Comparison of ENCODE assay signal across 1 cellular context in genomic region chr19:13880059-13880672, GRCh38.
TF ChIP-seq lines count a peak whose summit lies in the region.

No MANE protein-coding gene starts in this region.

TF ChIP-seq in HepG2, 621 proteins besides CTCF, POLR2A, EP300 and RAD21 (continued from another document and continues in another):
- no peak for TF ChIP-seq ZNF512 (CRISPR knock-in tag; IDR thresholded peaks at IDR 0.05)
- TF ChIP-seq TSC22D2 (CRISPR knock-in tag; IDR thresholded peaks at IDR 0.05; ENCODE audit: borderline replicate concordance) = no peak
- peak; percentile 18; the same call in 1 of the 2 replicates for TF ChIP-seq ZMYM3 (CRISPR knock-in tag; IDR thresholded peaks at IDR 0.05)
- TF ChIP-seq ZIK1 (CRISPR knock-in tag; IDR thresholded peaks at IDR 0.05; ENCODE audit: borderline replicate concordance, low read depth) = 0 out of 2 replicates have a peak, but pooled peaks have one; percentile 29
- no peak for TF ChIP-seq DBP (CRISPR knock-in tag; IDR thresholded peaks at IDR 0.05; ENCODE audit: not compliant biosample characterization)
- no peak for TF ChIP-seq BATF2 (CRISPR knock-in tag; IDR thresholded peaks at IDR 0.05)
- no peak for TF ChIP-seq ZBTB44 (CRISPR knock-in tag; IDR thresholded peaks at IDR 0.05)
- TF ChIP-seq ZNF101 (CRISPR knock-in tag; IDR thresholded peaks at IDR 0.05; ENCODE audit: borderline replicate concordance, low read depth) = no peak
- no peak for TF ChIP-seq SRSF1 (optimal IDR thresholded peaks at IDR 0.05; ENCODE audit: low read depth, low read length)
- TF ChIP-seq ZNF605 (CRISPR knock-in tag; IDR thresholded peaks at IDR 0.05) = no peak
- no peak for TF ChIP-seq ZNF253 (CRISPR knock-in tag; IDR thresholded peaks at IDR 0.05; ENCODE audit: borderline replicate concordance)
- TF ChIP-seq ZFAT (CRISPR knock-in tag; conservative IDR thresholded peaks at IDR 0.05) = no peak
- peak; percentile 52; the same call in 1 of the 2 replicates for TF ChIP-seq ETV5 (CRISPR knock-in tag; IDR thresholded peaks at IDR 0.05; ENCODE audit: borderline replicate concordance)
- no peak for TF ChIP-seq HDAC6 (IDR thresholded peaks at IDR 0.05; ENCODE audit: low read depth, low read length)
- 0 out of 2 replicates have a peak, but pooled peaks have one; percentile 31 for TF ChIP-seq ZBTB20 (CRISPR knock-in tag; IDR thresholded peaks at IDR 0.05; ENCODE audit: borderline replicate concordance, low read depth)
- TF ChIP-seq JUN (CRISPR knock-in tag; IDR thresholded peaks at IDR 0.05) = peak; percentile 54; the same call in 1 of the 2 replicates
- no peak for TF ChIP-seq ZNF382 (CRISPR knock-in tag; IDR thresholded peaks at IDR 0.05; ENCODE audit: borderline replicate concordance)
- TF ChIP-seq ZNF263 (CRISPR knock-in tag; IDR thresholded peaks at IDR 0.05) = peak; percentile 64; the same call in 1 of the 2 replicates
- TF ChIP-seq MXD3 (CRISPR knock-in tag; IDR thresholded peaks at IDR 0.05) = 0 out of 2 replicates have a peak, but pooled peaks have one; percentile 27
- no peak for TF ChIP-seq MBD4 (IDR thresholded peaks at IDR 0.05; ENCODE audit: borderline replicate concordance, low read length)
- no peak for TF ChIP-seq ZNF557 (CRISPR knock-in tag; IDR thresholded peaks at IDR 0.05)
- TF ChIP-seq ZNF597 (CRISPR knock-in tag; IDR thresholded peaks at IDR 0.05) = no peak
- no peak for TF ChIP-seq ZNF713 (CRISPR knock-in tag; IDR thresholded peaks at IDR 0.05)
- peak; percentile 99 for TF ChIP-seq STAG1 (CRISPR knock-in tag; IDR thresholded peaks at IDR 0.05)
- TF ChIP-seq IRF1 (CRISPR knock-in tag; IDR thresholded peaks at IDR 0.05; ENCODE audit: low read depth) = no peak
- TF ChIP-seq TEAD3 (CRISPR knock-in tag; optimal IDR thresholded peaks at IDR 0.05; ENCODE audit: borderline replicate concordance) = peak; percentile 32
- no peak for TF ChIP-seq RBAK (CRISPR knock-in tag; IDR thresholded peaks at IDR 0.05)
- TF ChIP-seq ELK4 (CRISPR knock-in tag; IDR thresholded peaks at IDR 0.05; ENCODE audit: borderline replicate concordance) = no peak
- TF ChIP-seq LCORL (IDR thresholded peaks at IDR 0.05) = no peak
- peak; percentile 88 for TF ChIP-seq LCORL (CRISPR knock-in tag; IDR thresholded peaks at IDR 0.05)
- TF ChIP-seq ZNF496 (CRISPR knock-in tag; IDR thresholded peaks at IDR 0.05; ENCODE audit: insufficient replicate concordance) = no peak
- no peak for TF ChIP-seq ZMAT5 (CRISPR knock-in tag; IDR thresholded peaks at IDR 0.05; ENCODE audit: borderline replicate concordance, low read depth)
- TF ChIP-seq ZNF800 (CRISPR knock-in tag; IDR thresholded peaks at IDR 0.05) = peak; percentile 45; the same call in 1 of the 2 replicates
- no peak for TF ChIP-seq NKX3-1 (CRISPR knock-in tag; IDR thresholded peaks at IDR 0.05)
- TF ChIP-seq CCDC6 (CRISPR knock-in tag; IDR thresholded peaks at IDR 0.05) = 0 out of 2 replicates have a peak, but pooled peaks have one; percentile 32
- TF ChIP-seq NFE2 (CRISPR knock-in tag; IDR thresholded peaks at IDR 0.05) = peak; percentile 83
- TF ChIP-seq KLF6 (CRISPR knock-in tag; IDR thresholded peaks at IDR 0.05) = peak; percentile 59; the same call in 1 of the 2 replicates
- TF ChIP-seq ZNF331 (CRISPR knock-in tag; IDR thresholded peaks at IDR 0.05) = peak; percentile 80
- no peak for TF ChIP-seq ZNF607 (CRISPR knock-in tag; IDR thresholded peaks at IDR 0.05; ENCODE audit: borderline replicate concordance)
- peak; percentile 88 for TF ChIP-seq TFE3 (CRISPR knock-in tag; IDR thresholded peaks at IDR 0.05)
- no peak for TF ChIP-seq ZNF30 (CRISPR knock-in tag; IDR thresholded peaks at IDR 0.05)
- peak; percentile 44; the same call in 1 of the 2 replicates for TF ChIP-seq ZNF235 (CRISPR knock-in tag; IDR thresholded peaks at IDR 0.05; ENCODE audit: borderline replicate concordance)
- 0 out of 2 replicates have a peak, but pooled peaks have one; percentile 42 for TF ChIP-seq ZNF710 (CRISPR knock-in tag; IDR thresholded peaks at IDR 0.05; ENCODE audit: borderline replicate concordance)
- no peak for TF ChIP-seq IKZF4 (CRISPR knock-in tag; IDR thresholded peaks at IDR 0.05; ENCODE audit: borderline replicate concordance, low read depth, not compliant biosample characterization)
- TF ChIP-seq NFE2L2 (IDR thresholded peaks at IDR 0.05; ENCODE audit: low read length) = peak; percentile 53; the same call in 1 of the 2 replicates
- no peak for TF ChIP-seq ZNF292 (CRISPR knock-in tag; IDR thresholded peaks at IDR 0.05; ENCODE audit: borderline replicate concordance, low read depth)
- TF ChIP-seq ZNF577 (CRISPR knock-in tag; IDR thresholded peaks at IDR 0.05; ENCODE audit: borderline replicate concordance, low read depth) = no peak
- TF ChIP-seq SAFB2 (CRISPR knock-in tag; IDR thresholded peaks at IDR 0.05; ENCODE audit: borderline replicate concordance, low read depth) = no peak
- TF ChIP-seq CENPX (CRISPR knock-in tag; IDR thresholded peaks at IDR 0.05) = no peak
- TF ChIP-seq AHR (CRISPR knock-in tag; IDR thresholded peaks at IDR 0.05) = 0 out of 2 replicates have a peak, but pooled peaks have one; percentile 29
- TF ChIP-seq CCAR2 (optimal IDR thresholded peaks at IDR 0.05; ENCODE audit: low read depth, low read length) = no peak
- no peak for TF ChIP-seq MLLT10 (CRISPR knock-in tag; IDR thresholded peaks at IDR 0.05)
- TF ChIP-seq HOXA7 (CRISPR knock-in tag; IDR thresholded peaks at IDR 0.05) = no peak
- TF ChIP-seq PHB2 (IDR thresholded peaks at IDR 0.05; ENCODE audit: partially characterized antibody) = no peak
- peak; percentile 77 for TF ChIP-seq RBM39 (IDR thresholded peaks at IDR 0.05; ENCODE audit: low read depth, low read length, poor library complexity, severe bottlenecking)
- TF ChIP-seq ZNF546 (CRISPR knock-in tag; conservative IDR thresholded peaks at IDR 0.05) = 0 out of 2 replicates have a peak, but pooled peaks have one; percentile 54
